Comparison of ENCODE assay signal across 16 cellular contexts in the genomic region with DNA sequence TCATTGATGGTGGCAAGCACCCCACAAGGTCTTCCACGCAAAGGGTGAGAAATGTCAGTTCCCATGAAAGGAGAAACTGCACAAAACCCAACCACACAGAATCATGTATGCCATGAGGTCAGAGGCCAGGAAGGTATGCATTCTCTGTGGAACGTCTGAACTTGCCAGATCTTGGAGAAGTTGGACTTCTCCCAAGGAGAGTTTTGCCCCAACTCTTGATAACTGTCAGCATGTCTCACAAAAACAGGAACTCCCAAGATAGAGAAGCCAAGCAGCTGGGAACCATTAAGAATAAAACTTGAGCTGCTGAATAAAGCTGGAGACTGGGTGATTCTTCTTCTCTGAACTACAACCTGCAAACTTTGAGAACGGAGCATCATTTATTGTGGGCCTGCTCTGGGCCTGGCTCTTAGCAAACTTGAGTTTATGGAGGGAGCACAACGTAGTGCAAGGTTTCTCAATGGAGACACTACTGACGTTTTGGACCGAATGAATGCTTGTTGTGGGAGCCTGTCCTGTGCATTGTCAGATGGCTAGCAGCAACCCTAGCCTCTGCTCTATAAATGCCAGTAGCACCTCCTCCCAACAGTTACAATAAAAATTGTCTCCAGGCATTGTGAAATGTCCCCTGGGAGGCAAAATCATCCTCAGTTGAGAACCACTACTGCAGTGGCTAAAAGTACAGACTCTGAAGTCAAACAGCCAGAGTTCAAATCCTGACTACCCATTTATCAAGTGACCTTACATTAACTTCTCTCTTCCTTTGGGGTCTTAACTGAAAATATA.
"Had no signal": no experiment of that assay in that cellular context is flagged by ENCODE, and none has a peak within 500 bp of the region (broad histone marks: within the 10 kb centered on the region; RNA-seq: fewer than 3 reads in every experiment).

No MANE protein-coding gene starts in this region.

- ATAC-seq: mucosa of descending colon; naive thymus-derived CD4-positive, alpha-beta T cell; stimulated activated effector memory CD8-positive, alpha-beta T cell treated with anti-CD3 and anti-CD28 coated beads, Interleukin-12 subunit alpha, Interleukin-12 subunit beta, amount 100 ng/mL, for 72 hours had no signal

- H3K27ac ChIP-seq: ascending aorta, breast epithelium, left ventricle myocardium inferior, ovary, sigmoid colon, VCaP had no signal

- H3K27me3 ChIP-seq: ascending aorta, breast epithelium, ovary, sigmoid colon had no signal

- H3K27ac Mint-ChIP-seq: activated naive CD4-positive, alpha-beta T cell treated with anti-CD3 and anti-CD28 coated beads for 36 hours; activated T-helper 2 cell treated with anti-CD3 and anti-CD28 coated beads, Interferon-gamma antibody, Interleukin-2, Interleukin-4, amounts not matched to agents 10 μg/mL and 5 μg/mL and 100 μg/mL, durations not matched to agents 14 hours and 24 hours and 36 hours; naive thymus-derived CD4-positive, alpha-beta T cell; stimulated activated effector memory CD8-positive, alpha-beta T cell treated with anti-CD3 and anti-CD28 coated beads, Interleukin-12 subunit alpha, Interleukin-12 subunit beta, amount 100 ng/mL, for 72 hours had no signal

- DNase-seq: activated CD4-positive, alpha-beta T cell treated with anti-CD3 and anti-CD28 coated beads for 1 hour; activated CD4-positive, alpha-beta T cell treated with anti-CD3 and anti-CD28 coated beads, Interleukin-2, amount 50 U/mL, for 4 hours; activated naive CD4-positive, alpha-beta T cell treated with anti-CD3 and anti-CD28 coated beads for 36 hours; hypothalamus; left ventricle myocardium inferior; mucosa of descending colon; naive thymus-derived CD4-positive, alpha-beta T cell; ovary; sigmoid colon; stimulated activated CD4-positive, alpha-beta T cell treated with anti-CD3 and anti-CD28 coated beads, Interleukin-12 subunit alpha, Interleukin-12 subunit beta, amount 100 ng/mL, for 4 hours; stimulated activated CD4-positive, alpha-beta T cell treated with anti-CD3 and anti-CD28 coated beads, Interleukin-2, amount 100 ng/mL, for 24 hours had no signal

- H3K36me3 Mint-ChIP-seq: stimulated activated effector memory CD8-positive, alpha-beta T cell treated with anti-CD3 and anti-CD28 coated beads, Interleukin-12 subunit alpha, Interleukin-12 subunit beta, amount 100 ng/mL, for 72 hours had no signal

- H3K4me1 ChIP-seq: ascending aorta, breast epithelium, left ventricle myocardium inferior, sigmoid colon had no signal

- H3K36me3 ChIP-seq: ascending aorta, breast epithelium, left ventricle myocardium inferior, ovary, sigmoid colon had no signal

- H3K4me1 Mint-ChIP-seq: stimulated activated effector memory CD8-positive, alpha-beta T cell treated with anti-CD3 and anti-CD28 coated beads, Interleukin-12 subunit alpha, Interleukin-12 subunit beta, amount 100 ng/mL, for 72 hours had no signal

- H3K4me3 Mint-ChIP-seq: activated naive CD4-positive, alpha-beta T cell treated with anti-CD3 and anti-CD28 coated beads for 36 hours; stimulated activated effector memory CD8-positive, alpha-beta T cell treated with anti-CD3 and anti-CD28 coated beads, Interleukin-12 subunit alpha, Interleukin-12 subunit beta, amount 100 ng/mL, for 72 hours had no signal

- H3K4me3 ChIP-seq: ascending aorta, breast epithelium, left ventricle myocardium inferior, mucosa of descending colon, ovary, sigmoid colon had no signal
